ENCODE assay signal across 7 cellular contexts in genomic region chr19:52335768-52336116, GRCh38. TPM values are rescaled to one million over a fixed set of nuclear protein-coding genes. Genes with fewer than 3 reads are reported as not detected.
DNase-seq lines count a peak whose midpoint lies in the region; ATAC-seq, FAIRE-seq and TF ChIP-seq lines count a peak whose summit lies in the region.

No MANE protein-coding gene starts in this region.

- H3K36me3 ChIP-seq in ascending aorta (no peaks in the 10 kb centered on the region), HepG2 (replicated peaks in 1 of 2; ENCODE audit: control insufficient read depth in 1 of 2, insufficient read depth in 2 of 2, low read length in 2 of 2) (no peaks in the 10 kb centered on the region), thoracic aorta (no peaks in the 10 kb centered on the region)

- in situ Hi-C loops in HepG2 (cut with HindIII; ENCODE audit: extremely low pct_ligation_motif_present, low pct_unique_long_range_greater_than_20kb), result no loop called here

- 78% methylated on average over 8 of the region's 9 CpGs for WGBS in HepG2 (ENCODE audit: low lambda C conversion rate)

- no peak overlapping the region for H3K9ac ChIP-seq in HepG2 (ENCODE audit: insufficient read depth, low read depth, low read length)

- TF ChIP-seq EP300 in HepG2 (IDR thresholded peaks at IDR 0.05; ENCODE audit: low read depth in 2 of 2, low read length in 2 of 2) (no peak), HepG2 (CRISPR knock-in tag; IDR thresholded peaks at IDR 0.05; ENCODE audit: borderline replicate concordance) (no peak)

- no peak for DNase-seq in ascending aorta (ENCODE audit: low spot score in 2 of 2)
- no peak for DNase-seq in HepG2 (ENCODE audit: low spot score)
- no peak for DNase-seq in thoracic aorta (ENCODE audit: low spot score)
- DNase-seq in islet precursor cell, result no peak
- no peak for DNase-seq in HuH-7.5 (ENCODE audit: low spot score)
- DNase-seq in DMS53 (lab: John Stamatoyannopoulos, UW), result no peak

- no peaks in the 10 kb centered on the region for H3K79me2 ChIP-seq in HepG2 (ENCODE audit: insufficient read depth, low read length)

- BruUV-seq in HepG2 (replicated peaks; lab: Mats Ljungman, UMichigan), result no TSS peak

- H3K4me3 ChIP-seq in ascending aorta (peak overlapping the region; percentile 67), HepG2 (replicated peaks in 1 of 3; ENCODE audit: insufficient read depth in 1 of 3, low read depth in 2 of 3, low read length in 3 of 3) (peak overlapping the region; percentile 64 to 79 (median 72)), thoracic aorta (peak overlapping the region; percentile 81)

- TF ChIP-seq CTCF in ascending aorta (IDR thresholded peaks at IDR 0.05) (no peak), HepG2 (CRISPR knock-in tag; IDR thresholded peaks at IDR 0.05) (no peak), thoracic aorta (IDR thresholded peaks at IDR 0.05) (no peak)

- ATAC-seq in HG03139 (IDR thresholded peaks at IDR 0.05; ENCODE audit: unreplicated experiment) (peak; percentile 19), HepG2 (peak; percentile 33; the same call in 1 of the 3 replicates), thoracic aorta (ENCODE audit: insufficient number of reproducible peaks, low FRiP score, low read depth) (no peak)

- H3K9me3 ChIP-seq in ascending aorta (peaks cover 36% of the 10 kb centered on the region in 2 donors), HepG2 (ENCODE audit: low read length) (peaks cover 63% of the 10 kb centered on the region), thoracic aorta (peaks cover 31% of the 10 kb centered on the region)

- H3K27me3 ChIP-seq in ascending aorta (no peaks in the 10 kb centered on the region), HepG2 (ENCODE audit: control insufficient read depth in 1 of 2, insufficient read depth in 2 of 2, low read length in 2 of 2) (no peaks in the 10 kb centered on the region), thoracic aorta (replicated peaks; ENCODE audit: insufficient read depth) (no peaks in the 10 kb centered on the region)

- H3K4me1 ChIP-seq in ascending aorta, result peaks cover 0 to 4% of the 10 kb centered on the region in 2 donors
- no peaks in the 10 kb centered on the region for H3K4me1 ChIP-seq in HepG2 (ENCODE audit: insufficient read depth, low read length)
- H3K4me1 ChIP-seq in thoracic aorta (ENCODE audit: control insufficient read depth in 1 of 2, low read depth in 2 of 2), result peaks cover 6 to 7% of the 10 kb centered on the region in 2 donors

- CTCF ChIA-PET in HepG2 (lab: Yijun Ruan, JAX; ENCODE audit: low intra/inter-chr PET ratio, low total read pairs), result no interaction called here

- H4K20me1 ChIP-seq in HepG2 (ENCODE audit: insufficient read depth, low read length), result no peaks in the 10 kb centered on the region

- H3K4me2 ChIP-seq in HepG2 (ENCODE audit: low read depth, low read length), result peak overlapping the region; percentile 61

- no peak for FAIRE-seq in HepG2 (lab: Jason Lieb, UNC)

- no peak for TF ChIP-seq RAD21 in HepG2 (CRISPR knock-in tag; IDR thresholded peaks at IDR 0.05)

- H2AFZ ChIP-seq in HepG2 (ENCODE audit: low read length), result no peak overlapping the region

- TF ChIP-seq POLR2A in HepG2 (IDR thresholded peaks at IDR 0.05; ENCODE audit: insufficient read depth in 1 of 2, low read depth in 2 of 2, low read length in 2 of 2), result no peak

- POLR2A ChIA-PET in HepG2 (lab: Yijun Ruan, JAX), result no interaction called here

- peak overlapping the region; percentile 67 to 84 for H3K27ac ChIP-seq in ascending aorta
- H3K27ac ChIP-seq in HepG2 (ENCODE audit: extremely low read length, insufficient read depth, low read length), result no peak overlapping the region
- H3K27ac ChIP-seq in thoracic aorta, result peak overlapping the region; percentile 66 to 88

- intact Hi-C loops in ascending aorta (cut with DNase I) (loop anchor here (2.0 kb wide), 1 partner anchor 33 kb away; the partner anchor contains the start of gene ZNF880), HepG2 (cut with micrococcal nuclease; ENCODE audit: unreplicated experiment) (no loop called here)

TF ChIP-seq in HepG2, 621 proteins besides CTCF, POLR2A, EP300 and RAD21 (continues in another document):
- TF ChIP-seq KDM4B (CRISPR knock-in tag; IDR thresholded peaks at IDR 0.05), result no peak

RNA-seq across cellular contexts. Expression of gene ZNF610, which starts 0.3 kb away (rescaled TPM):
- not detected for total RNA-seq in ascending aorta
- total RNA-seq in HepG2 (2016; rRNA removed; fragmentation: Illumina TruSeq; extraction: Trizol), result 0.60 and 0.69 TPM in 2 replicates
- total RNA-seq in HepG2 (2016; cell fraction: cytosol; rRNA removed; fragmentation: Illumina TruSeq; extraction: Trizol; ENCODE audit: low read depth), result not detected in 2 replicates
- total RNA-seq in HepG2 (2016; cell fraction: insoluble cytoplasmic fraction; rRNA removed; fragmentation: Illumina TruSeq; extraction: Trizol), result 0.28 and 0.70 TPM in 2 replicates
- 0.28 and 0.72 TPM in 2 replicates for total RNA-seq in HepG2 (2016; cell fraction: membrane; rRNA removed; fragmentation: Illumina TruSeq; extraction: Trizol)
- 0.47 and 0.84 TPM in 2 replicates for total RNA-seq in HepG2 (2016; cell fraction: nucleus; rRNA removed; fragmentation: Illumina TruSeq; extraction: Trizol)
- polyA plus RNA-seq in HepG2 (2011; rRNA removed), result 0.32 and 0.47 TPM in 2 replicates
- 0.28 and 0.31 TPM in 2 replicates for polyA plus RNA-seq in HepG2 (2011; cell fraction: cytosol; rRNA removed)
- 0.58 and 0.64 TPM in 2 replicates for polyA plus RNA-seq in HepG2 (2011; cell fraction: nucleus; rRNA removed)
- 0.36 and 0.78 TPM in 2 replicates for polyA plus RNA-seq in HepG2 (2012)
- polyA plus RNA-seq in HepG2 (2016; cell fraction: cytosol; fragmentation: Illumina TruSeq; extraction: Trizol; ENCODE audit: low read depth), result 0.03 TPM in 1 of 2 replicates, not detected in the other
- 0.38 and 0.53 TPM in 2 replicates for polyA plus RNA-seq in HepG2 (2016; cell fraction: insoluble cytoplasmic fraction; fragmentation: Illumina TruSeq; extraction: Trizol; ENCODE audit: low read depth)
- 0.21 TPM in 1 of 2 replicates, not detected in the other for polyA plus RNA-seq in HepG2 (2016; cell fraction: membrane; fragmentation: Illumina TruSeq; extraction: Trizol; ENCODE audit: low read depth)
- 0.29 and 0.41 TPM in 2 replicates for polyA plus RNA-seq in HepG2 (2016; cell fraction: nucleus; fragmentation: Illumina TruSeq; extraction: Trizol; ENCODE audit: insufficient read depth, low read depth)
- 0.44 TPM in 1 of 2 replicates, not detected in the other for polyA minus RNA-seq in HepG2 (2011; rRNA and poly(A)+ RNA removed; ENCODE audit: low replicate concordance)
- polyA minus RNA-seq in HepG2 (2011; cell fraction: cytosol; rRNA and poly(A)+ RNA removed), result 0.49 TPM in 1 of 2 replicates, not detected in the other
- polyA minus RNA-seq in HepG2 (2011; cell fraction: nucleus; rRNA and poly(A)+ RNA removed), result 1.4 and 1.5 TPM in 2 replicates
- 1 to 10 TPM; 1.1 to 1.8 TPM for total RNA-seq in thoracic aorta

RNA-seq across cellular contexts. Expression of gene ZNF880, which starts 34.0 kb away (rescaled TPM):
- 21.5 TPM for total RNA-seq in ascending aorta
- total RNA-seq in HepG2 (2016; rRNA removed; fragmentation: Illumina TruSeq; extraction: Trizol), result 0.18 TPM in 1 of 2 replicates, not detected in the other
- total RNA-seq in HepG2 (2016; cell fraction: cytosol; rRNA removed; fragmentation: Illumina TruSeq; extraction: Trizol; ENCODE audit: low read depth), result 0.44 TPM in 1 of 2 replicates, not detected in the other
- total RNA-seq in HepG2 (2016; cell fraction: insoluble cytoplasmic fraction; rRNA removed; fragmentation: Illumina TruSeq; extraction: Trizol), result 0.10 TPM in 1 of 2 replicates, not detected in the other
- total RNA-seq in HepG2 (2016; cell fraction: membrane; rRNA removed; fragmentation: Illumina TruSeq; extraction: Trizol), result 0.17 and 0.22 TPM in 2 replicates
- total RNA-seq in HepG2 (2016; cell fraction: nucleus; rRNA removed; fragmentation: Illumina TruSeq; extraction: Trizol), result not detected in 2 replicates
- 0.03 and 0.10 TPM in 2 replicates for polyA plus RNA-seq in HepG2 (2011; rRNA removed)
- polyA plus RNA-seq in HepG2 (2011; cell fraction: cytosol; rRNA removed), result 0.05 and 0.12 TPM in 2 replicates
- polyA plus RNA-seq in HepG2 (2011; cell fraction: nucleus; rRNA removed), result 0.17 TPM in 1 of 2 replicates, not detected in the other
- polyA plus RNA-seq in HepG2 (2012), result 0.24 TPM in 1 of 2 replicates, not detected in the other
- polyA plus RNA-seq in HepG2 (2016; cell fraction: cytosol; fragmentation: Illumina TruSeq; extraction: Trizol; ENCODE audit: low read depth), result not detected in 2 replicates
- not detected in 2 replicates for polyA plus RNA-seq in HepG2 (2016; cell fraction: insoluble cytoplasmic fraction; fragmentation: Illumina TruSeq; extraction: Trizol; ENCODE audit: low read depth)
- polyA plus RNA-seq in HepG2 (2016; cell fraction: membrane; fragmentation: Illumina TruSeq; extraction: Trizol; ENCODE audit: low read depth), result not detected in 2 replicates
- not detected in 2 replicates for polyA plus RNA-seq in HepG2 (2016; cell fraction: nucleus; fragmentation: Illumina TruSeq; extraction: Trizol; ENCODE audit: insufficient read depth, low read depth)
- 0.08 TPM in 1 of 2 replicates, not detected in the other for polyA minus RNA-seq in HepG2 (2011; rRNA and poly(A)+ RNA removed; ENCODE audit: low replicate concordance)
- polyA minus RNA-seq in HepG2 (2011; cell fraction: cytosol; rRNA and poly(A)+ RNA removed), result not detected in 2 replicates
- 0.75 TPM in 1 of 2 replicates, not detected in the other for polyA minus RNA-seq in HepG2 (2011; cell fraction: nucleus; rRNA and poly(A)+ RNA removed)
- total RNA-seq in thoracic aorta, result 10 to 100 TPM; 14.6 to 23.7 TPM

RNA-seq across cellular contexts. Expression of gene ZNF480, which starts 38.8 kb away (rescaled TPM):
- total RNA-seq in ascending aorta (4.4 TPM), HepG2 (2016; rRNA removed; fragmentation: Illumina TruSeq; extraction: Trizol) (9.6 and 22.2 TPM in 2 replicates), thoracic aorta (1 to 10 TPM; 4.6 to 8.5 TPM)
- 2.3 and 2.4 TPM in 2 replicates for total RNA-seq in HepG2 (2016; cell fraction: cytosol; rRNA removed; fragmentation: Illumina TruSeq; extraction: Trizol; ENCODE audit: low read depth)
- total RNA-seq in HepG2 (2016; cell fraction: insoluble cytoplasmic fraction; rRNA removed; fragmentation: Illumina TruSeq; extraction: Trizol), result 10.7 and 20.1 TPM in 2 replicates
- 6.8 and 8.1 TPM in 2 replicates for total RNA-seq in HepG2 (2016; cell fraction: membrane; rRNA removed; fragmentation: Illumina TruSeq; extraction: Trizol)
- total RNA-seq in HepG2 (2016; cell fraction: nucleus; rRNA removed; fragmentation: Illumina TruSeq; extraction: Trizol), result 8.7 and 10.5 TPM in 2 replicates
- polyA plus RNA-seq in HepG2 (2011; rRNA removed), result 2.1 and 3.0 TPM in 2 replicates
- 1.6 and 3.2 TPM in 2 replicates for polyA plus RNA-seq in HepG2 (2011; cell fraction: cytosol; rRNA removed)
- 1.5 and 1.8 TPM in 2 replicates for polyA plus RNA-seq in HepG2 (2011; cell fraction: nucleus; rRNA removed)
- polyA plus RNA-seq in HepG2 (2012), result 6.3 and 7.6 TPM in 2 replicates
- polyA plus RNA-seq in HepG2 (2016; cell fraction: cytosol; fragmentation: Illumina TruSeq; extraction: Trizol; ENCODE audit: low read depth), result 6.3 and 7.8 TPM in 2 replicates
- 16.0 and 20.7 TPM in 2 replicates for polyA plus RNA-seq in HepG2 (2016; cell fraction: insoluble cytoplasmic fraction; fragmentation: Illumina TruSeq; extraction: Trizol; ENCODE audit: low read depth)
- 5.7 and 5.9 TPM in 2 replicates for polyA plus RNA-seq in HepG2 (2016; cell fraction: membrane; fragmentation: Illumina TruSeq; extraction: Trizol; ENCODE audit: low read depth)
- 9.4 and 10.0 TPM in 2 replicates for polyA plus RNA-seq in HepG2 (2016; cell fraction: nucleus; fragmentation: Illumina TruSeq; extraction: Trizol; ENCODE audit: insufficient read depth, low read depth)
- polyA minus RNA-seq in HepG2 (2011; rRNA and poly(A)+ RNA removed; ENCODE audit: low replicate concordance), result 1.3 and 2.5 TPM in 2 replicates
- polyA minus RNA-seq in HepG2 (2011; cell fraction: cytosol; rRNA and poly(A)+ RNA removed), result 3.7 and 4.0 TPM in 2 replicates
- polyA minus RNA-seq in HepG2 (2011; cell fraction: nucleus; rRNA and poly(A)+ RNA removed), result 11.2 and 13.2 TPM in 2 replicates

Comparison
In these comparisons a context has a peak if more than half of its experiments do, and no peak if none do; other contexts are left out.
1. RNA of gene ZNF880, which starts 34.0 kb away (total RNA-seq): 14.6 to 23.7 TPM in thoracic aorta and 21.5 TPM in ascending aorta (single experiment); 0.10 to 0.44 TPM in HepG2; every median in the first group is over 10 times any median in the second.
2. Peak in every context shown above with its lines, with median percentiles within 50 percentile points of each other: H3K4me3 ChIP-seq.